In the genomic region with DNA sequence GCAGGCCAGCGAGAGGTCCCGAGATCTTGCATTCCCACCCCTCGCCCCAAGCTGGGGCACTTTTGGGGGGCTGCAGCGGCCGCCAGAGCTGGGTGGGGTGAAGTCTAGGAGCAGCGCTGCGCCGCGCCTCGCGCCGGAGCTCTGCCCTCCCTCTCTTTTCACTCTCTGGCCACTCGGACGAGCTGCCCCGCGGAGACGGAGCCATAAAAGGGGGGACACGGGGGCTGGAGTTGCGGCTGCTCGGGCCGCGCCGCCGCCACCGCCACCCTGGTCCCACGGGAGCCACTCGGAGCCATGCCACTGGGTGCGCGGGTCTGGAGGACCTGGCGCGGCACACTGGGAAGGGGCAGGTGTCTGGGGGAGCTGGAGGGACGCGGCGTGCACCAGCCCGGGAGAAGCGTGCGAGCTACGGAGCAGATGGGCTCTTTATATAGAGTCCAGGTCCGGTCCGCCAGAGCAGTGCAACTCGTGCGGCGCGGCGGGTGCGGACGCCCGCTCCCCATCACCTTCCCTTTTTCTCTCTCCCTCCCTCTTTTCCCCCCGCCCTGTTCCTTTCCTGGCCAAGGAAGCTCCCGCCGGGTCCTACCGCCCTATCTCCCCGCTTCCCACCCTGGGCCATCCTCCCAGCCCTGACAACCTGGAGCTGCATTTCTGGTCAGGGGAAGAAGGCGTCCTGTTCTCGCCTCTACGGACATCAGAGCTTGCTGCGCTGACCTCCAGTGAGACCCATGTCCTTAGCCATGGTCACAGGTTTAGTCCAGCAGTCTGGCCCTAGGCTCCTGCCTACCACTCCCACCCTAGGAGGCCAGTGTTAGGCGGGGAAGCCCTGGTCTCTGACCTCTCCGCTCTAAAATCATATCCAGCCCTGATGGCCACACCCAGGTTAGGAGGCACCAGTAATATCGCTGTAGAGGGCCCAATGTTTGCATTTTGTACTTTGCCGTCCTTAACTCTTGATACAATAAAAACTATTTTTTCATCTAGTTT, we compare ENCODE assay signal across 9 cellular contexts. TPM values are rescaled to one million over a fixed set of nuclear protein-coding genes. Genes with fewer than 3 reads are reported as not detected.
DNase-seq lines count a peak whose midpoint lies in the region; ATAC-seq and TF ChIP-seq lines count a peak whose summit lies in the region.
"Had no signal": no experiment of that assay in that cellular context is flagged by ENCODE, and none has a peak within 500 bp of the region (broad histone marks: within the 10 kb centered on the region; RNA-seq: fewer than 3 reads in every experiment).

No MANE protein-coding gene starts in this region.

- POLR2A ChIA-PET in OCI-LY7 (lab: Charles Lee) = no interaction called here

- peak overlapping the region; percentile 96 for H3K4me2 ChIP-seq in smooth muscle cell
- no peak overlapping the region for H3K4me2 ChIP-seq in OCI-LY7 (ENCODE audit: low read length)

- H3K36me3 Mint-ChIP-seq in brain = no peaks in the 10 kb centered on the region

- 2% methylated on average over 59 of the region's 61 CpGs for WGBS in smooth muscle cell (ENCODE audit: low lambda C conversion rate)

- no peak overlapping the region for H3K9ac ChIP-seq in smooth muscle cell (ENCODE audit: low read depth)

- H3K9me3 Mint-ChIP-seq in brain = peaks cover 0 to 4% (median 0%) of the 10 kb centered on the region in 5 experiments

- peak overlapping the region; percentile 80 to 93 (median 87) for H3K4me3 Mint-ChIP-seq in brain

- DNase-seq in HFF-Myc (ENCODE audit: extremely low read depth, low read depth) = no peak
- peak; percentile 55 for DNase-seq in iris pigment epithelial cell (ENCODE audit: low read depth)
- no peak for DNase-seq in smooth muscle cell (lab: John Stamatoyannopoulos, UW; ENCODE audit: unreplicated experiment)
- no peak for DNase-seq in OCI-LY7 (ENCODE audit: low spot score)
- DNase-seq in GM19240 (ENCODE audit: insufficient read length, low spot score) = no peak
- no peak for DNase-seq in NCI-H1092 treated with DMSO at 0.1 percent for 48 hours (lab: John Stamatoyannopoulos, UW)
- DNase-seq: T-helper 2 cell had no signal

- BruUV-seq in OCI-LY7 (replicated peaks; lab: Mats Ljungman, UMichigan) = no TSS peak

- CTCF ChIA-PET in OCI-LY7 (lab: Charles Lee; ENCODE audit: unreplicated experiment) = no interaction called here

- H3K4me1 Mint-ChIP-seq in brain = peaks cover 50% of the 10 kb centered on the region

- H3K4me1 ChIP-seq in smooth muscle cell (ENCODE audit: low read depth) (no peaks in the 10 kb centered on the region), OCI-LY7 (ENCODE audit: insufficient read depth, low read length, poor library complexity, severe bottlenecking) (no peaks in the 10 kb centered on the region)

- H3K4me3 ChIP-seq in HFF-Myc (replicated peaks; ENCODE audit: low read depth, low read length) = peak overlapping the region; percentile 51
- peak overlapping the region; percentile 52 for H3K4me3 ChIP-seq in smooth muscle cell
- no peak overlapping the region for H3K4me3 ChIP-seq in OCI-LY7 (ENCODE audit: low read depth, low read length, poor library complexity, severe bottlenecking)

- H3K36me3 ChIP-seq in smooth muscle cell (ENCODE audit: low read depth) = no peaks in the 10 kb centered on the region
- H3K36me3 ChIP-seq in OCI-LY7 (ENCODE audit: insufficient read depth, low read length) = no peaks in the 10 kb centered on the region

- no peaks in the 10 kb centered on the region for H3F3A ChIP-seq in smooth muscle cell (ENCODE audit: low read depth)

- TF ChIP-seq CTCF in HFF-Myc (IDR thresholded peaks at IDR 0.05; ENCODE audit: low read depth, low read length, missing control alignments) (no peak), brain (conservative IDR thresholded peaks at IDR 0.05) (no peak), smooth muscle cell (IDR thresholded peaks at IDR 0.05; ENCODE audit: borderline replicate concordance, insufficient read depth, poor library complexity, severe bottlenecking) (no peak), OCI-LY7 (conservative IDR thresholded peaks at IDR 0.05; ENCODE audit: low read length) (no peak)

- H3K9me3 ChIP-seq in smooth muscle cell (replicated peaks; ENCODE audit: low read depth) (no peaks in the 10 kb centered on the region), OCI-LY7 (ENCODE audit: low read length) (no peaks in the 10 kb centered on the region)

- H2AFZ ChIP-seq in smooth muscle cell (ENCODE audit: low read depth) = peak overlapping the region; percentile 86
- H2AFZ ChIP-seq in OCI-LY7 (ENCODE audit: low read length) = no peak overlapping the region

- ATAC-seq in HG02642 (IDR thresholded peaks at IDR 0.05; ENCODE audit: poor library complexity, unreplicated experiment) = no peak

- H3K79me2 ChIP-seq in smooth muscle cell (ENCODE audit: low read depth) (no peaks in the 10 kb centered on the region), OCI-LY7 (ENCODE audit: insufficient read depth, low read depth, low read length) (no peaks in the 10 kb centered on the region)

- H3K27me3 Mint-ChIP-seq in brain = peaks cover 84% of the 10 kb centered on the region

- no peaks in the 10 kb centered on the region for H4K20me1 ChIP-seq in smooth muscle cell (ENCODE audit: low read depth)
- no peaks in the 10 kb centered on the region for H4K20me1 ChIP-seq in OCI-LY7 (ENCODE audit: insufficient read depth, low read length)

- no peak overlapping the region for H3K27ac Mint-ChIP-seq in brain

- no peaks in the 10 kb centered on the region for H3K9me2 ChIP-seq in OCI-LY7 (ENCODE audit: insufficient read depth, low read length)

- H3K27me3 ChIP-seq in smooth muscle cell (ENCODE audit: low read depth) = peaks cover 40% of the 10 kb centered on the region

- intact Hi-C loops in OCI-LY7 (cut with micrococcal nuclease; ENCODE audit: unreplicated experiment) = no loop called here

- H3K27ac ChIP-seq in smooth muscle cell (ENCODE audit: low read depth) (no peak overlapping the region), OCI-LY7 (ENCODE audit: low read depth, low read length, poor library complexity, severe bottlenecking) (no peak overlapping the region)

RNA-seq across cellular contexts. Expression of a gene that starts 0.9 kb away (rescaled TPM):
- polyA plus RNA-seq in brain (ENCODE audit: insufficient read depth, low read depth, low replicate concordance) (0.48 TPM), smooth muscle cell (0.13 TPM in 1 of 2 replicates, not detected in the other)
- total RNA-seq in smooth muscle cell (0.13 TPM in 1 of 2 replicates, not detected in the other), OCI-LY7 (2022) (not detected in 2 replicates)
- total RNA-seq in OCI-LY7 (2014; rRNA removed; shearing (Covaris generic)) = not detected in 2 replicates
